Comparison of ENCODE assay signal across 24 cellular contexts in genomic region chr2:25845843-25846505, GRCh38. TPM values are rescaled to one million over a fixed set of nuclear protein-coding genes. Genes with fewer than 3 reads are reported as not detected.
A peak's percentile ranks its signal among the peaks of the same experiment; 100 is the strongest.
DNase-seq lines count a peak whose midpoint lies in the region; ATAC-seq and TF ChIP-seq lines count a peak whose summit lies in the region.
"Had no signal": no experiment of that assay in that cellular context is flagged by ENCODE, and none has a peak within 500 bp of the region (broad histone marks: within the 10 kb centered on the region; RNA-seq: fewer than 3 reads in every experiment).

No MANE protein-coding gene starts in this region.

- no peak overlapping the region for H3K23ac ChIP-seq in mesendoderm (ENCODE audit: low read length)

- H3K36me3 ChIP-seq in brain microvascular endothelial cell (replicated peaks) (no peaks in the 10 kb centered on the region), mesendoderm (ENCODE audit: control insufficient read depth, insufficient read depth, low read length) (no peaks in the 10 kb centered on the region)

- peaks cover 6% of the 10 kb centered on the region for H3K36me3 Mint-ChIP-seq in activated naive CD4-positive, alpha-beta T cell treated with anti-CD3 and anti-CD28 coated beads for 36 hours (ENCODE audit: low read depth)

- no peak overlapping the region for H4K8ac ChIP-seq in mesendoderm (ENCODE audit: low read depth, low read length)

- in situ Hi-C loops in brain microvascular endothelial cell (cut with HindIII; ENCODE audit: low pct_ligation_motif_present, low sequenced_read_pairs): no loop called here

- H2BK120ac ChIP-seq in mesendoderm (ENCODE audit: low read depth, low read length): no peak overlapping the region

- no peaks in the 10 kb centered on the region for H3K27me3 ChIP-seq in brain microvascular endothelial cell (replicated peaks)
- no peaks in the 10 kb centered on the region for H3K27me3 ChIP-seq in mesendoderm (ENCODE audit: insufficient read depth, low read length, poor library complexity)
- H3K27me3 ChIP-seq: heart right ventricle, sigmoid colon, suprapubic skin, vagina had no signal

- intact Hi-C loops in activated naive CD4-positive, alpha-beta T cell treated with anti-CD3 and anti-CD28 coated beads for 36 hours (cut with micrococcal nuclease): no loop called here

- no peak for TF ChIP-seq CTCF in brain microvascular endothelial cell (IDR thresholded peaks at IDR 0.05; ENCODE audit: low read depth, low read length, missing control alignments)

- H4K5ac ChIP-seq in mesendoderm (ENCODE audit: low read length): no peak overlapping the region

- no peak overlapping the region for H3K27ac Mint-ChIP-seq in activated naive CD4-positive, alpha-beta T cell treated with anti-CD3 and anti-CD28 coated beads for 36 hours
- H3K27ac Mint-ChIP-seq: T-helper 2 cell treated with Interferon-gamma antibody and Interleukin-4, amounts not matched to agents 5 μg/mL and 100 μg/mL, for 36 hours had no signal

- H3K9me3 Mint-ChIP-seq in activated naive CD4-positive, alpha-beta T cell treated with anti-CD3 and anti-CD28 coated beads for 36 hours: no peaks in the 10 kb centered on the region

- H2BK15ac ChIP-seq in mesendoderm (replicated peaks; ENCODE audit: low read depth): no peak overlapping the region

- no peak for ATAC-seq in GM21576 (IDR thresholded peaks at IDR 0.05; ENCODE audit: unreplicated experiment)
- ATAC-seq in GM21723 (IDR thresholded peaks at IDR 0.05; ENCODE audit: unreplicated experiment): no peak
- ATAC-seq: GM12878, heart right ventricle, HepG2, Panc1 had no signal

- no peak overlapping the region for H3K4me3 ChIP-seq in brain microvascular endothelial cell (ENCODE audit: low read depth, low read length)
- H3K4me3 ChIP-seq in mesendoderm (ENCODE audit: low read length): no peak overlapping the region
- H3K4me3 ChIP-seq: GM12878, heart right ventricle, sigmoid colon, SK-N-MC, suprapubic skin, vagina had no signal

- peaks cover 8% of the 10 kb centered on the region for H3K4me1 Mint-ChIP-seq in activated naive CD4-positive, alpha-beta T cell treated with anti-CD3 and anti-CD28 coated beads for 36 hours (ENCODE audit: low read depth)

- H3K4me1 ChIP-seq in mesendoderm (ENCODE audit: control insufficient read depth, low read depth, low read length): no peaks in the 10 kb centered on the region
- H3K4me1 ChIP-seq: sigmoid colon, suprapubic skin, vagina had no signal

- H3K18ac ChIP-seq in mesendoderm (ENCODE audit: low read length): no peak overlapping the region

- H3K56ac ChIP-seq in mesendoderm (ENCODE audit: low read length): no peak overlapping the region

- H3K79me2 ChIP-seq in mesendoderm (ENCODE audit: control insufficient read depth, insufficient read depth, low read length): no peaks in the 10 kb centered on the region

- H3K4me2 ChIP-seq in mesendoderm (ENCODE audit: low read length): no peak overlapping the region

- H3K4me3 Mint-ChIP-seq in activated naive CD4-positive, alpha-beta T cell treated with anti-CD3 and anti-CD28 coated beads for 36 hours: no peak overlapping the region
- H3K4me3 Mint-ChIP-seq: immature natural killer cell; T-helper 2 cell treated with Interferon-gamma antibody and Interleukin-4, amounts not matched to agents 5 μg/mL and 100 μg/mL, for 36 hours had no signal

- H3K4ac ChIP-seq in mesendoderm (ENCODE audit: low read depth, low read length): no peak overlapping the region

- H3K79me1 ChIP-seq in mesendoderm (ENCODE audit: low read length): peaks cover 6% of the 10 kb centered on the region

- H3K9ac ChIP-seq in mesendoderm (ENCODE audit: low read length): no peak overlapping the region

- H2AK5ac ChIP-seq in mesendoderm (ENCODE audit: low read length): no peak overlapping the region

- no peak overlapping the region for H3K27ac ChIP-seq in brain microvascular endothelial cell
- no peak overlapping the region for H3K27ac ChIP-seq in mesendoderm (ENCODE audit: low read depth, low read length)
- H3K27ac ChIP-seq: heart right ventricle, sigmoid colon, SK-N-MC, suprapubic skin, vagina had no signal

- H2BK5ac ChIP-seq in mesendoderm (ENCODE audit: low read length): no peak overlapping the region

- H3K27me3 Mint-ChIP-seq in activated naive CD4-positive, alpha-beta T cell treated with anti-CD3 and anti-CD28 coated beads for 36 hours (ENCODE audit: low read depth): no peaks in the 10 kb centered on the region

- DNase-seq in Daoy (ENCODE audit: low read depth): peak; percentile 65
- peak; percentile 56 for DNase-seq in LHCN-M2 (ENCODE audit: low read depth)
- DNase-seq in brain microvascular endothelial cell: peak; percentile 51
- peak; percentile 34 for DNase-seq in mesendoderm
- no peak for DNase-seq in activated naive CD4-positive, alpha-beta T cell treated with anti-CD3 and anti-CD28 coated beads for 36 hours
- DNase-seq in NCI-H510A (lab: John Stamatoyannopoulos, UW): no peak
- DNase-seq: activated gamma-delta T cell, activated T-cell treated with anti-CD3 and anti-CD28 coated beads for 4 hours, dermis blood vessel endothelial cell, DMS153, heart right ventricle, immature natural killer cell, NCI-H2081, NCI-H510A treated with DMSO at 0.1 percent for 48 hours, sigmoid colon had no signal

- WGBS in mesendoderm (ENCODE audit: extremely low coverage, insufficient coverage, low lambda C conversion rate): no CpG with 5 or more reads among the region's 7 CpGs

- CTCF ChIA-PET in activated naive CD4-positive, alpha-beta T cell treated with anti-CD3 and anti-CD28 coated beads for 36 hours (lab: Charles Lee): interaction anchor here (1.2 to 1.3 kb wide), 2 partner anchors 10 to 12 kb away, joined by 3 to 4 read pairs; no protein-coding TSS in a partner anchor

RNA-seq across cellular contexts. Expression of gene ASXL2, which starts 32.3 kb away (rescaled TPM):
- 8.8 and 9.4 TPM in 2 replicates for total RNA-seq in Daoy (2014; rRNA removed; shearing (Covaris generic))
- 8.7 and 13.7 TPM in 2 replicates for total RNA-seq in LHCN-M2 (2014; rRNA removed)
- 3.9 TPM for polyA plus RNA-seq in LHCN-M2 (2012)
- polyA plus RNA-seq in mesendoderm (2013, experiment 1 of 2): 13.8 TPM
- polyA plus RNA-seq in mesendoderm (2013, experiment 2 of 2): 14.1 TPM
- total RNA-seq in activated naive CD4-positive, alpha-beta T cell treated with anti-CD3 and anti-CD28 coated beads for 36 hours: 10 to 100 TPM; 25.2 to 29.1 TPM

Comparison
In these comparisons a context has a peak if more than half of its experiments do, and no peak if none do; other contexts are left out.
1. DNase-seq: peak in Daoy (single experiment), LHCN-M2 (single experiment), brain microvascular endothelial cell (single experiment) and mesendoderm (single experiment); none in activated naive CD4-positive, alpha-beta T cell treated with anti-CD3 and anti-CD28 coated beads for 36 hours (single experiment) and NCI-H510A (single experiment).